13 cellular contexts compared by ENCODE assay signal in the genomic region with DNA sequence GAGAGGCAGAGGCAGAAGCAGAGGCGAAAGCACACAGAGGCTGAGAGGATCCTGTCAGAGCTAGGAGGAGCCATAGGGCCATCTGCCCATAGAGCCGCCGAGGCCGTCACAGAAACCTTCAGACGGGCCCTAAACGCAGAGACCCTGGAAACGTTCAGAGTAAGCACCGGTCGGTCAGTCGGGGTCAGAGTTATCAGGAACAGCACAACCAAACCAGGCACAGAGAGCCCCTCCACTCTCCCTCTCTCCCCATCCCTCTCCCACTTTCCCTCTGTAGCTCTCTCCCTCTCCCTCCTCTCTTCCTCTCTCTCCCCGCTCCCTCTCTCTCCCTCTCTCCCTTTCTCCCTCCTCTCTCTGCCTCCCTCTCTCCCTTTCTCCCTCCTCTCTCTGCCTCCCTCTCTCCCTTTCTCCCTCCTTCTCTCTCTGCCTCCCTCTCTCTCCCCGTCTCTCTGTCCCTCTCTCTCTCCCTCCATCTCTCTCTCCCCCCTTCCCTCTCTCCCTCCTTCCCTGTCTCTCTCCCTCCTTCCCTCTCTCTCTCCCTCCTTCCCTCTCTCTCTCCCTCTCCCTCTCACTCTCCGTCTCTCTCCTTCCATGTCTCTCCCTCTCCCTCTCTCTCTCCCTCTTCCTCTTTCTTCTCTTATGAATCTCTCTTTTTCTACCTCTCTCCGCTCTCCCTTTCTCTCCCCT.
DNase-seq lines count a peak whose midpoint lies in the region; ATAC-seq and TF ChIP-seq lines count a peak whose summit lies in the region.
"Had no signal": no experiment of that assay in that cellular context is flagged by ENCODE, and none has a peak within 500 bp of the region (broad histone marks: within the 10 kb centered on the region; RNA-seq: fewer than 3 reads in every experiment).

No MANE protein-coding gene starts in this region.

- ATAC-seq in GM18907 (IDR thresholded peaks at IDR 0.05; ENCODE audit: unreplicated experiment), result no peak

- H3K27ac ChIP-seq in H9 (ENCODE audit: insufficient read length, low read depth, low read length), result no peak overlapping the region
- H3K27ac ChIP-seq in osteoblast (ENCODE audit: low read depth, low read length), result peak overlapping the region; percentile 42
- no peak overlapping the region for H3K27ac ChIP-seq in effector memory CD4-positive, alpha-beta T cell (ENCODE audit: insufficient read depth, low read length, poor library complexity, severe bottlenecking)
- H3K27ac ChIP-seq: PC-9 had no signal

- H2AFZ ChIP-seq in H9 (ENCODE audit: low read length) (no peak overlapping the region), osteoblast (ENCODE audit: low read length) (peak overlapping the region; percentile 80)
- H2AFZ ChIP-seq: PC-9 had no signal

- H3T11ph ChIP-seq in H9 (ENCODE audit: low read length), result no peak overlapping the region

- H3K27me3 ChIP-seq in H9 (ENCODE audit: insufficient read depth, low read length) (no peaks in the 10 kb centered on the region; the same call in 1 of the 2 replicates), adipocyte (replicated peaks; ENCODE audit: control insufficient read depth, insufficient read depth, low read length) (peaks cover 13% of the 10 kb centered on the region), osteoblast (ENCODE audit: insufficient read depth, low read length) (no peaks in the 10 kb centered on the region)
- no peaks in the 10 kb centered on the region for H3K27me3 ChIP-seq in effector memory CD4-positive, alpha-beta T cell (replicated peaks; ENCODE audit: control insufficient read depth, insufficient read depth, low read length, poor library complexity, severe bottlenecking)

- H3K79me2 ChIP-seq in H9 (ENCODE audit: insufficient read depth, low read length) (no peaks in the 10 kb centered on the region), osteoblast (ENCODE audit: insufficient read depth, low read length) (no peaks in the 10 kb centered on the region)

- no peaks in the 10 kb centered on the region for H3K79me1 ChIP-seq in H9 (ENCODE audit: insufficient read depth, low read depth, low read length, poor library complexity, severe bottlenecking)

- H2BK120ac ChIP-seq in H9 (ENCODE audit: low read depth, low read length, poor library complexity, severe bottlenecking), result no peak overlapping the region

- WGBS in H9 (ENCODE audit: extremely low coverage, insufficient read length, low lambda C conversion rate), result no CpG with 5 or more reads among the region's 14 CpGs

- peak overlapping the region; percentile 38 to 64 for H3K4me3 Mint-ChIP-seq in H9
- H3K4me3 Mint-ChIP-seq: CD4-positive, alpha-beta T cell; memory B cell had no signal

- no peak overlapping the region for H2BK15ac ChIP-seq in H9 (ENCODE audit: low read depth, low read length)

- H4K91ac ChIP-seq in H9 (ENCODE audit: insufficient read length, low read depth, low read length), result no peak overlapping the region

- H3K4me1 ChIP-seq in H9 (ENCODE audit: insufficient read depth, low read length) (no peaks in the 10 kb centered on the region), adipocyte (ENCODE audit: control insufficient read depth, insufficient read depth, low read length) (peaks cover 5% of the 10 kb centered on the region), osteoblast (ENCODE audit: insufficient read depth, low read length) (peaks cover 30% of the 10 kb centered on the region)
- H3K4me1 ChIP-seq in effector memory CD4-positive, alpha-beta T cell (ENCODE audit: control insufficient read depth, insufficient read depth, low read length, poor library complexity, severe bottlenecking), result no peaks in the 10 kb centered on the region

- H3K9me3 ChIP-seq in H9 (ENCODE audit: control insufficient read depth, low read depth, low read length), result no peaks in the 10 kb centered on the region
- H3K9me3 ChIP-seq in adipocyte (ENCODE audit: control insufficient read depth, low read length), result no peaks in the 10 kb centered on the region
- H3K9me3 ChIP-seq in osteoblast (ENCODE audit: low read depth, low read length), result no peaks in the 10 kb centered on the region
- no peaks in the 10 kb centered on the region for H3K9me3 ChIP-seq in effector memory CD4-positive, alpha-beta T cell (ENCODE audit: control insufficient read depth, low read length)

- no peaks in the 10 kb centered on the region; a peak in 1 of 5 replicates for H3K9me3 Mint-ChIP-seq in H9
- H3K9me3 Mint-ChIP-seq: CD4-positive, alpha-beta T cell; memory B cell had no signal

- no peak overlapping the region for H3K4ac ChIP-seq in H9 (ENCODE audit: low read depth, low read length)

- peaks cover 8 to 30% of the 10 kb centered on the region in 2 experiments for H3K4me1 Mint-ChIP-seq in H9
- H3K4me1 Mint-ChIP-seq: memory B cell had no signal

- no peak overlapping the region for H2BK5ac ChIP-seq in H9 (ENCODE audit: insufficient read length, low read length)

- no peak overlapping the region for H2BK12ac ChIP-seq in H9 (ENCODE audit: insufficient read length, low read depth, low read length)

- H3K18ac ChIP-seq in H9 (ENCODE audit: insufficient read length, low read depth, low read length), result no peak overlapping the region

- H3K14ac ChIP-seq in H9 (ENCODE audit: insufficient read depth, low read length), result no peak overlapping the region; the same call in 1 of the 2 replicates

- no peak overlapping the region for H2AK5ac ChIP-seq in H9 (ENCODE audit: insufficient read length, low read length)

- H4K8ac ChIP-seq in H9 (replicated peaks; ENCODE audit: insufficient read length, low read depth, low read length), result no peak overlapping the region

- H3K36me3 Mint-ChIP-seq in H9 (ENCODE audit: insufficient read depth in 1 of 3, low read depth in 3 of 3), result no peaks in the 10 kb centered on the region
- H3K36me3 Mint-ChIP-seq: memory B cell had no signal

- peak overlapping the region; percentile 41 for H3K4me3 ChIP-seq in adipocyte (ENCODE audit: low read length)
- H3K4me3 ChIP-seq in osteoblast (ENCODE audit: insufficient read depth, low read length), result no peak overlapping the region
- H3K4me3 ChIP-seq in effector memory CD4-positive, alpha-beta T cell (ENCODE audit: insufficient read depth, low read depth, low read length, poor library complexity, severe bottlenecking), result no peak overlapping the region
- H3K4me3 ChIP-seq: PC-9 had no signal

- no peak overlapping the region for H4K5ac ChIP-seq in H9 (ENCODE audit: insufficient read length, low read depth, low read length)

- H3K27ac Mint-ChIP-seq in H9, result peak overlapping the region in 1 of 3 experiments; percentile 85; a peak in 2 of 7 replicates
- H3K27ac Mint-ChIP-seq: CD4-positive, alpha-beta T cell; memory B cell had no signal

- peak overlapping the region; percentile 44 for H3K4me2 ChIP-seq in H9 (ENCODE audit: insufficient read depth, insufficient read length, low read length)
- peak overlapping the region; percentile 28 for H3K4me2 ChIP-seq in osteoblast (ENCODE audit: insufficient read depth, low read length)
- H3K4me2 ChIP-seq: PC-9 had no signal

- H3K9ac ChIP-seq in H9 (ENCODE audit: extremely low read depth, insufficient read length, low read length), result no peak overlapping the region
- H3K9ac ChIP-seq in adipocyte (ENCODE audit: low read length), result peak overlapping the region; percentile 11

- no peaks in the 10 kb centered on the region for H3K36me3 ChIP-seq in adipocyte (ENCODE audit: control insufficient read depth, insufficient read depth, low read length, severe bottlenecking)
- H3K36me3 ChIP-seq in osteoblast (ENCODE audit: insufficient read depth, low read length), result no peaks in the 10 kb centered on the region
- no peaks in the 10 kb centered on the region for H3K36me3 ChIP-seq in effector memory CD4-positive, alpha-beta T cell (ENCODE audit: control insufficient read depth, insufficient read depth, low read length)

- TF ChIP-seq CTCF in H9 (conservative IDR thresholded peaks at IDR 0.05) (no peak), osteoblast (IDR thresholded peaks at IDR 0.05; ENCODE audit: extremely low read depth, low read depth, low read length) (no peak)

- DNase-seq in H9, result peak; percentile 49
- DNase-seq in adipocyte (ENCODE audit: low read depth), result no peak
- peak; percentile 62 for DNase-seq in hepatic stellate cell (ENCODE audit: low spot score)
- no peak for DNase-seq in osteoblast (ENCODE audit: insufficient read length, low spot score, missing footprints)
- no peak for DNase-seq in SHP77 (lab: John Stamatoyannopoulos, UW)
- DNase-seq in effector memory CD4-positive, alpha-beta T cell, result no peak
- DNase-seq in NCI-H524 treated with DMSO at 0.1 percent for 48 hours (lab: John Stamatoyannopoulos, UW), result no peak
- DNase-seq: activated T-cell treated with anti-CD3 and anti-CD28 coated beads, Interleukin-2, amount 50 U/mL, for 1 hour; CD4-positive, alpha-beta T cell; NCI-H2107; PC-9 had no signal

- no peak overlapping the region for H2BK20ac ChIP-seq in H9 (ENCODE audit: low read depth, low read length, poor library complexity, severe bottlenecking)

- peaks cover 10% of the 10 kb centered on the region for H3K27me3 Mint-ChIP-seq in H9 (ENCODE audit: low read depth)

- H4K20me1 ChIP-seq in H9 (ENCODE audit: control insufficient read depth, insufficient read depth, insufficient read length), result no peaks in the 10 kb centered on the region
- H4K20me1 ChIP-seq in osteoblast (ENCODE audit: insufficient read depth, low read length), result no peaks in the 10 kb centered on the region

- no peaks in the 10 kb centered on the region for H3K23me2 ChIP-seq in H9 (ENCODE audit: insufficient read length, low read depth, low read length, poor library complexity, severe bottlenecking)

- H3K56ac ChIP-seq in H9 (ENCODE audit: insufficient read length, low read depth, low read length), result no peak overlapping the region

- H3K23ac ChIP-seq in H9 (ENCODE audit: insufficient read length, low read depth, low read length), result no peak overlapping the region

Comparison
In these comparisons a context has a peak if more than half of its experiments do, and no peak if none do; other contexts are left out.
1. DNase-seq: peak in H9 (single experiment) and hepatic stellate cell (single experiment); none in adipocyte (single experiment), osteoblast (single experiment), SHP77 (0 of 2), effector memory CD4-positive, alpha-beta T cell (0 of 3) and NCI-H524 treated with DMSO at 0.1 percent for 48 hours (single experiment).